Comparison of ENCODE assay signal across 16 cellular contexts in the genomic region with DNA sequence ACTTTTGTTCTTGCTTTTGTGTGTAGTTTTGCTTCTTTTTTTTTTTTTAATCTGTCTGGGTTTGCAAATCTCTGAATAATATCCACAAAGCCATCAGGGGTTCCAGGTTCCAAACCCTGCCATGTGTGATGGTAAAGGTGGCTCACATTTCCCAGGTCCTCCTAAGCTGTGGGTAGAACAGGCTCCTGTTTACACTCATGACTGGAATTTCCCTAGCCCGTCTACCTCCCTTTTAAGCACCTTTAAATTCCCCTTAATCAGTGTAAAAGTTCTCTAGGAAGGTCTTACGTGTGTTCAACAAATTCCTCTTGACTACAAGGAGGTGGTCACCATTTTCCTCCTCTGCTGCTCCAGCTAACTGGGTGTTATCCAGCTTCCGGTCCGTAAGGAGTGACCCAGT.
DNase-seq lines count a peak whose midpoint lies in the region; ATAC-seq and TF ChIP-seq lines count a peak whose summit lies in the region.
"Had no signal": no experiment of that assay in that cellular context is flagged by ENCODE, and none has a peak within 500 bp of the region (broad histone marks: within the 10 kb centered on the region; RNA-seq: fewer than 3 reads in every experiment).

No MANE protein-coding gene starts in this region.

- H3K4me3 ChIP-seq in fibroblast of the aortic adventitia (ENCODE audit: low read depth, low read length): peak overlapping the region; percentile 52
- H3K4me3 ChIP-seq in rectal smooth muscle tissue (ENCODE audit: low read length): peak overlapping the region; percentile 14
- no peak overlapping the region for H3K4me3 ChIP-seq in WERI-Rb-1 (ENCODE audit: low read depth, low read length)
- no peak overlapping the region for H3K4me3 ChIP-seq in MG63

- peaks cover 10% of the 10 kb centered on the region for H3K4me1 ChIP-seq in rectal smooth muscle tissue (ENCODE audit: control insufficient read depth, insufficient read depth, low read length)
- H3K4me1 ChIP-seq: vagina had no signal

- peak; percentile 9 for DNase-seq in ELR (ENCODE audit: low read depth)
- no peak for DNase-seq in fibroblast of the aortic adventitia (ENCODE audit: low read depth)
- DNase-seq in WERI-Rb-1: no peak
- no peak for DNase-seq in MG63
- no peak for DNase-seq in NCI-H2196 (lab: John Stamatoyannopoulos, UW; ENCODE audit: unreplicated experiment)
- no peak for DNase-seq in ACHN
- DNase-seq: activated CD4-positive, alpha-beta T cell treated with anti-CD3 and anti-CD28 coated beads, Interleukin-2, amount 10 ng/mL, durations not matched to agents 24 days and 14 days; activated T-cell treated with anti-CD3 and anti-CD28 coated beads, Interleukin-2, amount 50 U/mL, for 4 hours; anterior cingulate cortex; DND-41; effector CD4-positive, alpha-beta T cell; NCI-H1092; T-helper 17 cell had no signal

- H3K9me3 ChIP-seq in WERI-Rb-1 (ENCODE audit: severe bottlenecking) (no peaks in the 10 kb centered on the region), MG63 (no peaks in the 10 kb centered on the region)
- H3K9me3 ChIP-seq: vagina had no signal

- peak overlapping the region; percentile 59 for H3K27ac ChIP-seq in rectal smooth muscle tissue (ENCODE audit: low read depth, low read length)
- no peak overlapping the region for H3K27ac ChIP-seq in WERI-Rb-1
- H3K27ac ChIP-seq: vagina had no signal

- in situ Hi-C loops in ACHN (cut with HindIII; ENCODE audit: low pct_ligation_motif_present, low pct_unique_long_range_greater_than_20kb, low sequenced_read_pairs): no loop called here

- TF ChIP-seq CTCF in fibroblast of the aortic adventitia (IDR thresholded peaks at IDR 0.05; ENCODE audit: insufficient read depth, low read length) (no peak), WERI-Rb-1 (IDR thresholded peaks at IDR 0.05; ENCODE audit: low read depth, low read length) (no peak)

- peak; percentile 22; the same call in 2 of the 3 replicates for ATAC-seq in SK-N-SH treated with all-trans-retinoic acid at 6 μM for 48 hours
- ATAC-seq: activated T-cell treated with anti-CD3 and anti-CD28 coated beads, Interleukin-2, amount 50 U/mL, for 4 hours; T-helper 17 cell had no signal

- H3K27me3 ChIP-seq in rectal smooth muscle tissue (ENCODE audit: control insufficient read depth, insufficient read depth, low read length) (no peaks in the 10 kb centered on the region), WERI-Rb-1 (ENCODE audit: insufficient read depth, low read depth, severe bottlenecking) (no peaks in the 10 kb centered on the region), MG63 (no peaks in the 10 kb centered on the region)
- H3K27me3 ChIP-seq: vagina had no signal

- H3K36me3 ChIP-seq in rectal smooth muscle tissue (ENCODE audit: control insufficient read depth, insufficient read depth, low read length) (no peaks in the 10 kb centered on the region), WERI-Rb-1 (no peaks in the 10 kb centered on the region), MG63 (no peaks in the 10 kb centered on the region)
- H3K36me3 ChIP-seq: vagina had no signal

- no peak overlapping the region for H3K9ac ChIP-seq in rectal smooth muscle tissue (ENCODE audit: low read length)

TF ChIP-seq in SK-N-SH treated with all-trans-retinoic acid at 6 μM for 48 hours, 23 proteins besides CTCF, POLR2A, EP300 and RAD21:
- TF ChIP-seq ZC3H10 (CRISPR knock-in tag; IDR thresholded peaks at IDR 0.05): no peak
- no peak for TF ChIP-seq OSR1 (CRISPR knock-in tag; IDR thresholded peaks at IDR 0.05)
- TF ChIP-seq CREB5 (CRISPR knock-in tag; IDR thresholded peaks at IDR 0.05; ENCODE audit: low read depth): no peak
- no peak for TF ChIP-seq TCF4 (CRISPR knock-in tag; IDR thresholded peaks at IDR 0.05; ENCODE audit: borderline replicate concordance)
- TF ChIP-seq RARB (CRISPR knock-in tag; IDR thresholded peaks at IDR 0.05): no peak
- TF ChIP-seq ZNF565 (CRISPR knock-in tag; conservative IDR thresholded peaks at IDR 0.05; ENCODE audit: low read depth): no peak
- no peak for TF ChIP-seq ZFP30 (CRISPR knock-in tag; IDR thresholded peaks at IDR 0.05)
- TF ChIP-seq, protein P1, sequence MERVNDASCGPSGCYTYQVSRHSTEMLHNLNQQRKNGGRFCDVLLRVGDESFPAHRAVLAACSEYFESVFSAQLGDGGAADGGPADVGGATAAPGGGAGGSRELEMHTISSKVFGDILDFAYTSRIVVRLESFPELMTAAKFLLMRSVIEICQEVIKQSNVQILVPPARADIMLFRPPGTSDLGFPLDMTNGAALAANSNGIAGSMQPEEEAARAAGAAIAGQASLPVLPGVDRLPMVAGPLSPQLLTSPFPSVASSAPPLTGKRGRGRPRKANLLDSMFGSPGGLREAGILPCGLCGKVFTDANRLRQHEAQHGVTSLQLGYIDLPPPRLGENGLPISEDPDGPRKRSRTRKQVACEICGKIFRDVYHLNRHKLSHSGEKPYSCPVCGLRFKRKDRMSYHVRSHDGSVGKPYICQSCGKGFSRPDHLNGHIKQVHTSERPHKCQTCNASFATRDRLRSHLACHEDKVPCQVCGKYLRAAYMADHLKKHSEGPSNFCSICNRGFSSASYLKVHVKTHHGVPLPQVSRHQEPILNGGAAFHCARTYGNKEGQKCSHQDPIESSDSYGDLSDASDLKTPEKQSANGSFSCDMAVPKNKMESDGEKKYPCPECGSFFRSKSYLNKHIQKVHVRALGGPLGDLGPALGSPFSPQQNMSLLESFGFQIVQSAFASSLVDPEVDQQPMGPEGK (CRISPR knock-in tag; IDR thresholded peaks at IDR 0.05; ENCODE audit: borderline replicate concordance): no peak
- TF ChIP-seq PPARA (CRISPR knock-in tag; IDR thresholded peaks at IDR 0.05; ENCODE audit: borderline replicate concordance): no peak
- TF ChIP-seq GLIS3 (CRISPR knock-in tag; IDR thresholded peaks at IDR 0.05): no peak
- TF ChIP-seq POU6F1 (CRISPR knock-in tag; IDR thresholded peaks at IDR 0.05; ENCODE audit: borderline replicate concordance, low read depth): no peak

Comparison
In these comparisons a context has a peak if more than half of its experiments do, and no peak if none do; other contexts are left out.
1. H3K4me3 ChIP-seq: peak in fibroblast of the aortic adventitia (single experiment) and rectal smooth muscle tissue (single experiment); none in WERI-Rb-1 (single experiment) and MG63 (single experiment).